8 cellular contexts compared by ENCODE assay signal in genomic region chr6:149211046-149211571, GRCh38.
A peak's percentile ranks its signal among the peaks of the same experiment; 100 is the strongest.
DNase-seq lines count a peak whose midpoint lies in the region; ATAC-seq lines count a peak whose summit lies in the region.

No MANE protein-coding gene starts in this region.

- peaks cover 12 to 15% (median 12%) of the 10 kb centered on the region in 3 donors for H3K4me1 Mint-ChIP-seq in naive B cell

- no peaks in the 10 kb centered on the region for H3K9me3 Mint-ChIP-seq in naive B cell

- ATAC-seq in HG03066 (IDR thresholded peaks at IDR 0.05; ENCODE audit: low read depth, unreplicated experiment): peak; percentile 63
- ATAC-seq in naive B cell (ENCODE audit: low read depth in 2 of 2): peak; percentile 99

- peak overlapping the region in 5 of 8 donors; percentile 2 to 68 (median 45) for H3K4me3 Mint-ChIP-seq in naive B cell

- peak overlapping the region in 5 of 6 donors; percentile 1 to 88 (median 78) for H3K27ac Mint-ChIP-seq in naive B cell

- no peaks in the 10 kb centered on the region for H3K27me3 Mint-ChIP-seq in naive B cell

- no peaks in the 10 kb centered on the region for H3K36me3 Mint-ChIP-seq in naive B cell

- DNase-seq in activated gamma-delta T cell treated with Interleukin-2 at 50 U/mL for 16 hours (peak; percentile 18), activated gamma-delta T cell (lab: John Stamatoyannopoulos, UW) (no peak), UCSD-AML1 (lab: John Stamatoyannopoulos, UW; ENCODE audit: unreplicated experiment) (peak; percentile 39), naive B cell (peak; percentile 51), GM19240 (ENCODE audit: insufficient read length, low spot score) (no peak), iPS-NIHi11 (ENCODE audit: low spot score) (no peak), NCI-H2196 treated with DMSO at 0.1 percent for 48 hours (lab: John Stamatoyannopoulos, UW; ENCODE audit: unreplicated experiment) (no peak)

Comparison
In these comparisons a context has a peak if more than half of its experiments do, and no peak if none do; other contexts are left out.
1. DNase-seq: peak in activated gamma-delta T cell treated with Interleukin-2 at 50 U/mL for 16 hours (single experiment), UCSD-AML1 (single experiment) and naive B cell (single experiment); none in activated gamma-delta T cell (single experiment), GM19240 (single experiment), iPS-NIHi11 (single experiment) and NCI-H2196 treated with DMSO at 0.1 percent for 48 hours (single experiment).